In genomic region chr14:67285876-67286452, GRCh38 we compare ENCODE assay signal across 8 cellular contexts. TPM values are rescaled to one million over a fixed set of nuclear protein-coding genes. Genes with fewer than 3 reads are reported as not detected.
DNase-seq lines count a peak whose midpoint lies in the region; ATAC-seq and TF ChIP-seq lines count a peak whose summit lies in the region.

No MANE protein-coding gene starts in this region.

- H3K9me3 ChIP-seq in left ventricle myocardium inferior (replicated peaks) (no peaks in the 10 kb centered on the region), breast epithelium (no peaks in the 10 kb centered on the region), lung (ENCODE audit: control insufficient read depth in 2 of 2, insufficient read depth in 1 of 2, low read length in 1 of 2) (no peaks in the 10 kb centered on the region)

- H3K36me3 ChIP-seq in left ventricle myocardium inferior = no peaks in the 10 kb centered on the region
- no peaks in the 10 kb centered on the region for H3K36me3 ChIP-seq in breast epithelium
- no peaks in the 10 kb centered on the region for H3K36me3 ChIP-seq in lung (ENCODE audit: control insufficient read depth in 2 of 2, insufficient read depth in 2 of 2, low read length in 2 of 2)

- TF ChIP-seq POLR2A in breast epithelium (IDR thresholded peaks at IDR 0.05) = no peak

- intact Hi-C loops in left ventricle myocardium inferior (cut with micrococcal nuclease) = loop anchor here (5.0 kb wide), 1 partner anchor 119 kb away; no protein-coding TSS in a partner anchor
- intact Hi-C loops in cardiac septum (cut with DNase I) = loop anchor here (2.0 kb wide), 1 partner anchor 119 kb away; no protein-coding TSS in a partner anchor
- intact Hi-C loops in breast epithelium (cut with DNase I; ENCODE audit: low total_unique reads) = loop anchor here (10.0 kb wide), 1 partner anchor 121 kb away; no protein-coding TSS in a partner anchor

- TF ChIP-seq CTCF in left ventricle myocardium inferior (IDR thresholded peaks at IDR 0.05; ENCODE audit: borderline replicate concordance) = peak; percentile 70
- TF ChIP-seq CTCF in breast epithelium (IDR thresholded peaks at IDR 0.05) = peak in 2 of 3 donors; percentile 43 to 53
- peak; percentile 31 for TF ChIP-seq CTCF in lung (IDR thresholded peaks at IDR 0.05; ENCODE audit: control extremely low read depth, extremely low read depth)

- H3K4me3 ChIP-seq in left ventricle myocardium inferior = no peak overlapping the region
- no peak overlapping the region for H3K4me3 ChIP-seq in breast epithelium
- no peak overlapping the region for H3K4me3 ChIP-seq in lung

- H3K27me3 ChIP-seq in left ventricle myocardium inferior (ENCODE audit: low read depth) = no peaks in the 10 kb centered on the region
- no peaks in the 10 kb centered on the region for H3K27me3 ChIP-seq in breast epithelium
- no peaks in the 10 kb centered on the region for H3K27me3 ChIP-seq in lung (ENCODE audit: control insufficient read depth, insufficient read depth)

- H3K4me1 ChIP-seq in left ventricle myocardium inferior (no peaks in the 10 kb centered on the region), breast epithelium (no peaks in the 10 kb centered on the region), lung (ENCODE audit: control insufficient read depth in 2 of 2, insufficient read depth in 2 of 2, low read length in 2 of 2) (no peaks in the 10 kb centered on the region)

- no peak overlapping the region for H3K27ac ChIP-seq in left ventricle myocardium inferior (replicated peaks)
- no peak overlapping the region for H3K27ac ChIP-seq in breast epithelium
- no peak overlapping the region for H3K27ac ChIP-seq in lung (ENCODE audit: low read depth in 1 of 2, low read length in 1 of 2)

- no peak for ATAC-seq in lung (ENCODE audit: insufficient read depth, low FRiP score)
- ATAC-seq in HG02571 (IDR thresholded peaks at IDR 0.05; ENCODE audit: unreplicated experiment) = no peak

- DNase-seq in left ventricle myocardium inferior (no peak), cardiac septum (ENCODE audit: low spot score) (no peak), NCI-H2227 (lab: John Stamatoyannopoulos, UW; ENCODE audit: unreplicated experiment) (peak; percentile 71), breast epithelium (ENCODE audit: low spot score in 2 of 2) (no peak), lung (ENCODE audit: low spot score) (no peak), COLO668 (lab: John Stamatoyannopoulos, UW; ENCODE audit: unreplicated experiment) (no peak)
- DNase-seq in activated CD4-positive, alpha-beta T cell treated with anti-CD3 and anti-CD28 coated beads, Interleukin-2, amount 50 U/mL, for 48 hours = no peak

- WGBS in lung, 2 donors = 48 to 74% methylated on average over 2 of the region's 2 CpGs

RNA-seq across cellular contexts. Expression of gene PALS1, which starts 44.7 kb away (rescaled TPM):
- total RNA-seq in left ventricle myocardium inferior (14.3 TPM), cardiac septum (11.5 TPM), breast epithelium (10 to 100 TPM; 15.4 to 41.3 (median 27.2) TPM), lung (10 to 100 TPM; 26.1 to 45.7 TPM)
- 1 to 10 TPM; 6.1 to 8.7 TPM for polyA plus RNA-seq in lung
